Comparison of ENCODE assay signal across 8 cellular contexts in the genomic region with DNA sequence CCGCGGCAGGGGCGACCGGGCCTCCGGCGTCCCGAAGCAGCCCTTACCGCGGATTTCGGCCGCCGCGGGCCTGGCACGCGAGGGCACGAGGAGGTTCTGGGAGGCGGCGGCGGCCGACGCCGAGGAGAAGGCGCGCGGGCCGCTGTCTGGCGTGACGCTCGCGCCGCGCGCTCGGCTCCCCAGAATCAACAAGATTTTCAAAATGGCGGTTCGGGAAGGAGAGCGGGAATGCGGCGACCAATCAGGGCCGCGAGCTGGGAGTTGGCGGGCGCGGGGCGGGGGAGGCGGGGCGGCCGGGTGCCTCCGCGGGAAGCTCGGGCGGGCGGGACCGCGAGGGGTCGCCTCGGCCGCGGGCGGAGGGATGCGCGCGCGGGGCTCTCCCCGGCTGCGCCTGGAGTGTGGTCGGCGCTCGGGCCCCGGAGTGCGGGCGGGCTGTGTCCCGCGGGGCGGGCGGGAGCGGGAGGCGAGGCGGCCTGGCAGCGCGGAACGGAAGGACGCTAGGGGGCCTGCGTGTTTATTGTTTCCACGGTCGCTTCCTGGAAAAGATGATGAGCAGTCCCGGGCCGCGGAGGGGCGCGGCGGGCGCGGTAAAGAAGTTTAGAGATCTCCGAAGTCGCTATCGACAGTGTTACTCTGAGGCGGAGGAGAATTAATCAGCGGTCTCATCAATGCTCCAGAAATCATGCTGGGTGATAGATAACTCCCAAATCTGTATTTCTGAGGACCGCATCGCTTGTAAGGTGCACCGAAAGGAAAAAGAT. TPM values are rescaled to one million over a fixed set of nuclear protein-coding genes. Genes with fewer than 3 reads are reported as not detected.
DNase-seq lines count a peak whose midpoint lies in the region; ATAC-seq and TF ChIP-seq lines count a peak whose summit lies in the region.

A gene with protein sequence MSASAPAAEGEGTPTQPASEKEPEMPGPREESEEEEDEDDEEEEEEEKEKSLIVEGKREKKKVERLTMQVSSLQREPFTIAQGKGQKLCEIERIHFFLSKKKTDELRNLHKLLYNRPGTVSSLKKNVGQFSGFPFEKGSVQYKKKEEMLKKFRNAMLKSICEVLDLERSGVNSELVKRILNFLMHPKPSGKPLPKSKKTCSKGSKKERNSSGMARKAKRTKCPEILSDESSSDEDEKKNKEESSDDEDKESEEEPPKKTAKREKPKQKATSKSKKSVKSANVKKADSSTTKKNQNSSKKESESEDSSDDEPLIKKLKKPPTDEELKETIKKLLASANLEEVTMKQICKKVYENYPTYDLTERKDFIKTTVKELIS (minus strand): TSS at position 193 of the 761 bp plus-strand sequence. CDS start 543 bp downstream, outside the sequence.

- H2AFZ ChIP-seq in GM23248: peak within 1 kb of the TSS; percentile 79

- H3K4me3 Mint-ChIP-seq in activated T-helper 17 cell treated with anti-CD3 and anti-CD28 coated beads, Interleukin-2, amount 50 U/mL, for 72 hours: peak within 1 kb of the TSS; percentile 88
- H3K4me3 Mint-ChIP-seq in natural killer cell: peak within 1 kb of the TSS; percentile 97

- 1% methylated on average over 51 to 77 of the region's 102 CpGs for whole genome bisulfite sequencing in GM23248 (ENCODE audit: low coverage in 1 of 2, low lambda C conversion rate in 2 of 2, missing lambda C conversion rate in 2 of 2), 2 experiments

- no peaks in the 10 kb centered on the region for H3K27me3 Mint-ChIP-seq in activated T-helper 17 cell treated with anti-CD3 and anti-CD28 coated beads, Interleukin-2, amount 50 U/mL, for 72 hours
- H3K27me3 Mint-ChIP-seq in natural killer cell (ENCODE audit: low read depth in 2 of 2): no peaks in the 10 kb centered on the region

- H3K9me3 ChIP-seq in DOHH2 (ENCODE audit: control insufficient read depth, insufficient read depth, low read length) (peaks cover 20% of the 10 kb centered on the region), GM23248 (ENCODE audit: low read depth) (no peaks in the 10 kb centered on the region)

- H3K9me2 ChIP-seq in DOHH2 (replicated peaks; ENCODE audit: control insufficient read depth, low read length): no peaks in the 10 kb centered on the region
- H3K9me2 ChIP-seq in GM23248 (ENCODE audit: insufficient read depth): no peaks in the 10 kb centered on the region

- H3K4me1 Mint-ChIP-seq in activated T-helper 17 cell treated with anti-CD3 and anti-CD28 coated beads, Interleukin-2, amount 50 U/mL, for 72 hours: peaks cover 25% of the 10 kb centered on the region
- peaks cover 53 to 55% of the 10 kb centered on the region in 2 donors for H3K4me1 Mint-ChIP-seq in natural killer cell

- H4K20me1 ChIP-seq in DOHH2 (ENCODE audit: control insufficient read depth, insufficient read depth, low read depth, low read length) (peaks cover 33% of the 10 kb centered on the region), GM23248 (ENCODE audit: insufficient read depth) (no peaks in the 10 kb centered on the region)

- peak; percentile 67 for ATAC-seq in activated T-helper 17 cell treated with anti-CD3 and anti-CD28 coated beads, Interleukin-2, amount 50 U/mL, for 72 hours (replicated peaks)
- peak; percentile 66 to 83 (median 73) for ATAC-seq in natural killer cell

- H3K4me2 ChIP-seq in DOHH2 (ENCODE audit: low read length) (peak within 1 kb of the TSS; percentile 89), GM23248 (ENCODE audit: unreplicated experiment) (peak within 1 kb of the TSS; percentile 80)

- peak; percentile 55 for TF ChIP-seq CTCF in DOHH2 (IDR thresholded peaks at IDR 0.05; ENCODE audit: low read depth, low read length, poor library complexity, severe bottlenecking)
- TF ChIP-seq CTCF in LNCAP (IDR thresholded peaks at IDR 0.05): peak; percentile 59
- TF ChIP-seq CTCF in natural killer cell (IDR thresholded peaks at IDR 0.05): peak; percentile 41

- DNase-seq in GM23248 (peak; percentile 94), RPMI8226 (peak; percentile 92), fibroblast of peridontal ligament (ENCODE audit: extremely low read depth) (peak; percentile 79), natural killer cell (peak; percentile 73)
- peak; percentile 73 to 87 (median 78) for DNase-seq in stimulated activated naive CD4-positive, alpha-beta T cell (lab: John Stamatoyannopoulos, UW)

- H3K4me3 ChIP-seq in DOHH2 (ENCODE audit: low read length): peak within 1 kb of the TSS; percentile 74
- peak within 1 kb of the TSS; percentile 78 for H3K4me3 ChIP-seq in GM23248

- H3K36me3 Mint-ChIP-seq in activated T-helper 17 cell treated with anti-CD3 and anti-CD28 coated beads, Interleukin-2, amount 50 U/mL, for 72 hours (ENCODE audit: low read depth): peaks cover 45% of the 10 kb centered on the region
- H3K36me3 Mint-ChIP-seq in natural killer cell: no peaks in the 10 kb centered on the region

- peak within 1 kb of the TSS; percentile 91 for H3K27ac Mint-ChIP-seq in activated T-helper 17 cell treated with anti-CD3 and anti-CD28 coated beads, Interleukin-2, amount 50 U/mL, for 72 hours
- peak within 1 kb of the TSS; percentile 91 to 94 for H3K27ac Mint-ChIP-seq in natural killer cell

- H3K27ac ChIP-seq in DOHH2 (ENCODE audit: low read depth, low read length) (peak within 1 kb of the TSS; percentile 91), GM23248 (peak within 1 kb of the TSS; percentile 88)

- H3K9ac ChIP-seq in GM23248: peak within 1 kb of the TSS; percentile 86

- H3K36me3 ChIP-seq in DOHH2 (ENCODE audit: control insufficient read depth, low read length) (peaks cover 50% of the 10 kb centered on the region), GM23248 (ENCODE audit: low read depth) (no peaks in the 10 kb centered on the region)

- H3K4me1 ChIP-seq in DOHH2 (ENCODE audit: control insufficient read depth, low read length): peaks cover 50% of the 10 kb centered on the region
- H3K4me1 ChIP-seq in GM23248 (ENCODE audit: insufficient read depth): peaks cover 36% of the 10 kb centered on the region

- H3K27me3 ChIP-seq in DOHH2 (ENCODE audit: control insufficient read depth, low read length) (no peaks in the 10 kb centered on the region), GM23248 (replicated peaks; ENCODE audit: insufficient read depth) (no peaks in the 10 kb centered on the region)

- H3K9me3 Mint-ChIP-seq in activated T-helper 17 cell treated with anti-CD3 and anti-CD28 coated beads, Interleukin-2, amount 50 U/mL, for 72 hours: no peaks in the 10 kb centered on the region
- H3K9me3 Mint-ChIP-seq in natural killer cell: no peaks in the 10 kb centered on the region

- in situ Hi-C loops in GM23248 (cut with MboI): no loop called here

- intact Hi-C loops in natural killer cell (cut with micrococcal nuclease): loop anchor here (1.0 to 2.0 kb wide), 2 partner anchors 109 to 558 kb away; a partner anchor contains a TSS

- H3F3A ChIP-seq in DOHH2 (ENCODE audit: control insufficient read depth, insufficient read depth) (peaks cover 5% of the 10 kb centered on the region; the same call in 1 of the 2 replicates), GM23248 (ENCODE audit: insufficient read depth) (peaks cover 17% of the 10 kb centered on the region)

- H3K79me2 ChIP-seq in DOHH2 (ENCODE audit: control insufficient read depth, low read length) (peaks cover 60% of the 10 kb centered on the region), GM23248 (ENCODE audit: insufficient read depth) (peaks cover 45% of the 10 kb centered on the region)

RNA-seq across cellular contexts. Expression of the gene that starts here (rescaled TPM):
- 90.3 and 101 TPM in 2 replicates for total RNA-seq in GM23248 (2014; rRNA removed; shearing (Covaris generic))
- polyA plus RNA-seq in GM23248 (2016; fragmentation: Nextera tagmentation; extraction: Ambion mirVana): 108 and 116 TPM in 2 replicates
- 100 to 1,000 TPM; 111 to 132 TPM for total RNA-seq in activated T-helper 17 cell treated with anti-CD3 and anti-CD28 coated beads, Interleukin-2, amount 50 U/mL, for 72 hours
- 10 to 100 TPM; 79.5 to 89.7 (median 80.9) TPM for total RNA-seq in natural killer cell

Comparison
In these comparisons a context has a peak if more than half of its experiments do, and no peak if none do; other contexts are left out.
1. Peak in every context shown above with its lines: DNase-seq, ATAC-seq, H3K4me3 ChIP-seq and H3K27ac ChIP-seq.